ENCODE assay signal across 32 cellular contexts in genomic region chr13:64798422-64798821, GRCh38.
"Had no signal": no experiment of that assay in that cellular context is flagged by ENCODE, and none has a peak within 500 bp of the region (broad histone marks: within the 10 kb centered on the region; RNA-seq: fewer than 3 reads in every experiment).

No MANE protein-coding gene starts in this region.

- ATAC-seq: activated CD4-positive, alpha-beta T cell treated with anti-CD3 and anti-CD28 coated beads for 36 hours; activated CD4-positive, CD25-positive, alpha-beta regulatory T cell treated with anti-CD3 and anti-CD28 coated beads, Interleukin-2, amount 50 U/mL, for 24 hours; activated CD8-positive, alpha-beta memory T cell treated with anti-CD3 and anti-CD28 coated beads, Interleukin-2, amount 10 ng/mL, durations not matched to agents 7 days and 5 days; activated CD8-positive, alpha-beta T cell treated with anti-CD3 and anti-CD28 coated beads, Interleukin-2, amount 10 ng/mL, durations not matched to agents 7 days and 5 days; activated naive CD8-positive, alpha-beta T cell treated with anti-CD3 and anti-CD28 coated beads, Interleukin-2, amount 50 U/mL, for 24 hours; WTC11 had no signal

- H3K9me3 ChIP-seq: ascending aorta had no signal

- H3K27me3 ChIP-seq: ascending aorta, cardiac muscle cell had no signal

- DNase-seq: activated CD4-positive, alpha-beta memory T cell treated with anti-CD3 and anti-CD28 coated beads, Interleukin-2, amount 10 ng/mL, durations not matched to agents 7 days and 5 days; activated CD4-positive, alpha-beta T cell treated with anti-CD3 and anti-CD28 coated beads for 1 hour; activated CD4-positive, alpha-beta T cell treated with anti-CD3 and anti-CD28 coated beads for 36 hours; activated CD4-positive, alpha-beta T cell treated with anti-CD3 and anti-CD28 coated beads for 48 hours; activated CD4-positive, alpha-beta T cell treated with anti-CD3 and anti-CD28 coated beads, Interleukin-2, amount 10 ng/mL, durations not matched to agents 7 days and 5 days; activated CD4-positive, alpha-beta T cell treated with anti-CD3 and anti-CD28 coated beads, Interleukin-2, amount 50 U/mL, for 48 hours; activated CD4-positive, CD25-positive, alpha-beta regulatory T cell; activated CD8-positive, alpha-beta memory T cell treated with anti-CD3 and anti-CD28 coated beads for 24 hours; activated CD8-positive, alpha-beta memory T cell treated with anti-CD3 and anti-CD28 coated beads, Interleukin-2, amount 10 ng/mL, durations not matched to agents 7 days and 5 days; activated CD8-positive, alpha-beta memory T cell treated with anti-CD3 and anti-CD28 coated beads, Interleukin-2, amount 50 U/mL, for 48 hours; activated CD8-positive, alpha-beta T cell treated with anti-CD3 and anti-CD28 coated beads, Interleukin-2, amount 10 ng/mL, durations not matched to agents 7 days and 5 days; activated effector memory CD4-positive, alpha-beta T cell treated with Interleukin-2 at 50 U/mL for 16 hours; activated gamma-delta T cell; activated naive CD4-positive, alpha-beta T cell treated with anti-CD3 and anti-CD28 coated beads, Interleukin-2, amount 10 ng/mL, durations not matched to agents 7 days and 5 days; activated naive CD4-positive, alpha-beta T cell treated with Interleukin-2 at 50 U/mL for 16 hours; activated naive CD8-positive, alpha-beta T cell treated with anti-CD3 and anti-CD28 coated beads, Interleukin-2, amount 10 ng/mL, durations not matched to agents 7 days and 5 days; activated naive CD8-positive, alpha-beta T cell treated with anti-CD3 and anti-CD28 coated beads, Interleukin-2, amount 50 U/mL, for 24 hours; activated T-cell treated with anti-CD3 and anti-CD28 coated beads, Interleukin-2, amount 50 U/mL, for 24 hours; activated T-cell treated with anti-CD3 and anti-CD28 coated beads, Interleukin-2, amount 50 U/mL, for 48 hours; amygdala; anterior cingulate cortex; caudate nucleus; cerebellar nuclear complex; T-helper 2 cell; T-helper 9 cell; WERI-Rb-1 had no signal

- H3K36me3 ChIP-seq: ascending aorta, cardiac muscle cell, WERI-Rb-1 had no signal

- H3K27ac ChIP-seq: ascending aorta, cardiac muscle cell, WERI-Rb-1 had no signal

- H3K4me1 ChIP-seq: ascending aorta had no signal

- FAIRE-seq: bronchial epithelial cell, TTC549 had no signal

- H3K4me3 ChIP-seq: ascending aorta, cardiac muscle cell had no signal
